8 cellular contexts compared by ENCODE assay signal in the genomic region with DNA sequence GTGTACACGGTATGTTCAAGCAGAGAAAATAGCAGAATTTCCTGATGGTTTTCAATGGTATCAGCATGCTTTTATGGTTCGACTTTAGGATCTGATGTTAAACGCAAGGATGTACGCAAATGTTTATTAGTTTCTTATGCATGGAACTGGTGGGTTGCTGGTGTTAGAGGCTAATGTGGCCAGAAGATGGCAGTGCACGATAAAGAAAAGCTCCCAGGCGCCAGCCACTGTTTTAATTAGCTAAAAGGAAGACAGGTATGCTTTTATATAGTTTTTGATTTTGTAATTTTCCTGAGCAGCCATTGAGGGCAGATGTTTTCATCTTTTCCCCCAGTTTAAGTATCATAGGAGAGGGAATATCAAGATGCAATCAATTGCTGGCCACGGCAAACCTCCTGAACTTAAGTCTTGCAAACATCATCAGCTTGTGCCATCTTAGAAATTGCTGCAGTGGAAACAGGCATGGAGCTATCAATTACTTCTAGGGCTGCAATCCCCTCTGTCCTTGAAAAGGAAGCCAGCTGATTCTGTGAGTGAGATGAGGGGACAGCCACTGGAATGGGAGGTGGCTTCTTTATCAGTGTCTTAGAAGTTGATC.
DNase-seq lines count a peak whose midpoint lies in the region; ATAC-seq and TF ChIP-seq lines count a peak whose summit lies in the region.

No MANE protein-coding gene starts in this region.

- H3K27me3 ChIP-seq in RWPE2 (ENCODE audit: insufficient read depth, poor library complexity, severe bottlenecking): no peaks in the 10 kb centered on the region
- no peaks in the 10 kb centered on the region for H3K27me3 ChIP-seq in CD8-positive, alpha-beta memory T cell (ENCODE audit: insufficient read depth, low read length, poor library complexity, severe bottlenecking)

- CTCF ChIA-PET in HEK293 (lab: Yijun Ruan, JAX): interaction anchor here (0.5 to 1.0 kb wide), 7 partner anchors 10 to 1511 kb away, joined by 3 to 4 read pairs (median 4); no protein-coding TSS in a partner anchor
- CTCF ChIA-PET in CD8-positive, alpha-beta memory T cell (lab: Charles Lee): no interaction called here

- DNase-seq in DMS153 treated with DMSO at 0.1 percent for 48 hours (lab: John Stamatoyannopoulos, UW; ENCODE audit: unreplicated experiment): peak; percentile 40
- no peak for DNase-seq in RWPE2 (ENCODE audit: low spot score)
- peak; percentile 20 for DNase-seq in iris pigment epithelial cell (ENCODE audit: low read depth)
- DNase-seq in CD8-positive, alpha-beta memory T cell: no peak

- no peaks in the 10 kb centered on the region for H3K4me1 Mint-ChIP-seq in CD8-positive, alpha-beta memory T cell

- no peaks in the 10 kb centered on the region for H3K9me3 ChIP-seq in HEK293 (ENCODE audit: control insufficient read depth, insufficient read depth, low read depth, low read length)
- H3K9me3 ChIP-seq in RWPE2 (ENCODE audit: severe bottlenecking): no peaks in the 10 kb centered on the region
- H3K9me3 ChIP-seq in CD8-positive, alpha-beta memory T cell (ENCODE audit: low read length): no peaks in the 10 kb centered on the region

- ATAC-seq in RWPE2 (ENCODE audit: low read depth) (peak; percentile 54; the same call in 1 of the 3 replicates), GM19463 (IDR thresholded peaks at IDR 0.05; ENCODE audit: unreplicated experiment) (no peak), GM21717 (IDR thresholded peaks at IDR 0.05; ENCODE audit: unreplicated experiment) (no peak), GM18511 (IDR thresholded peaks at IDR 0.05; ENCODE audit: unreplicated experiment) (no peak)

- no peak for TF ChIP-seq CTCF in HEK293 (tag by site-specific recombination; IDR thresholded peaks at IDR 0.05)
- TF ChIP-seq CTCF in RWPE2 (IDR thresholded peaks at IDR 0.05; ENCODE audit: poor library complexity, severe bottlenecking): peak; percentile 61

- H3K4me3 ChIP-seq in HEK293 (ENCODE audit: low read depth, low read length) (no peak overlapping the region), RWPE2 (ENCODE audit: severe bottlenecking) (no peak overlapping the region)
- no peak overlapping the region for H3K4me3 ChIP-seq in CD8-positive, alpha-beta memory T cell (ENCODE audit: low read length)

- no peaks in the 10 kb centered on the region for H3K4me1 ChIP-seq in HEK293 (ENCODE audit: control insufficient read depth, insufficient read depth, low read length)
- H3K4me1 ChIP-seq in RWPE2 (ENCODE audit: insufficient read depth, poor library complexity, severe bottlenecking): no peaks in the 10 kb centered on the region
- no peaks in the 10 kb centered on the region for H3K4me1 ChIP-seq in CD8-positive, alpha-beta memory T cell (ENCODE audit: insufficient read depth, low read length)

- H3K36me3 ChIP-seq in HEK293 (ENCODE audit: control insufficient read depth in 2 of 2, insufficient read depth in 1 of 2, low read length in 2 of 2): no peaks in the 10 kb centered on the region
- no peaks in the 10 kb centered on the region for H3K36me3 ChIP-seq in RWPE2 (ENCODE audit: low read depth)
- no peaks in the 10 kb centered on the region for H3K36me3 ChIP-seq in CD8-positive, alpha-beta memory T cell (ENCODE audit: insufficient read depth, low read length)

- POLR2A ChIA-PET in HEK293 (lab: Yijun Ruan, JAX): no interaction called here
- POLR2A ChIA-PET in CD8-positive, alpha-beta memory T cell (lab: Charles Lee): no interaction called here

- H3K9me3 Mint-ChIP-seq in CD8-positive, alpha-beta memory T cell: peaks cover 5 to 22% (median 8%) of the 10 kb centered on the region in 5 donors

- H3K27me3 Mint-ChIP-seq in CD8-positive, alpha-beta memory T cell: no peaks in the 10 kb centered on the region

- no peaks in the 10 kb centered on the region for H3K36me3 Mint-ChIP-seq in CD8-positive, alpha-beta memory T cell

- H3K27ac ChIP-seq in HEK293 (ENCODE audit: extremely low read depth, low read depth, low read length) (no peak overlapping the region), RWPE2 (ENCODE audit: poor library complexity, severe bottlenecking) (no peak overlapping the region)
- no peak overlapping the region for H3K27ac ChIP-seq in CD8-positive, alpha-beta memory T cell (ENCODE audit: low read depth, low read length)

- H3K27ac Mint-ChIP-seq in CD8-positive, alpha-beta memory T cell: no peak overlapping the region

- H3K4me3 Mint-ChIP-seq in CD8-positive, alpha-beta memory T cell: no peak overlapping the region

TF ChIP-seq in HEK293, 187 proteins besides CTCF, POLR2A, EP300 and RAD21:
- TF ChIP-seq ZNF157 (tag by site-specific recombination; IDR thresholded peaks at IDR 0.05) (no peak), ZNF513 (tag by site-specific recombination; IDR thresholded peaks at IDR 0.05) (no peak), YY2 (tag by site-specific recombination; IDR thresholded peaks at IDR 0.05) (no peak), INSM2 (tag by site-specific recombination; IDR thresholded peaks at IDR 0.05) (no peak), ZNF654 (tag by site-specific recombination; IDR thresholded peaks at IDR 0.05; ENCODE audit: low read depth) (peak; percentile 85)

Comparison
In these comparisons a context has a peak if more than half of its experiments do, and no peak if none do; other contexts are left out.
1. DNase-seq: peak in DMS153 treated with DMSO at 0.1 percent for 48 hours (single experiment) and iris pigment epithelial cell (single experiment); none in RWPE2 (single experiment) and CD8-positive, alpha-beta memory T cell (0 of 5).